ENCODE assay signal across 27 cellular contexts in the genomic region with DNA sequence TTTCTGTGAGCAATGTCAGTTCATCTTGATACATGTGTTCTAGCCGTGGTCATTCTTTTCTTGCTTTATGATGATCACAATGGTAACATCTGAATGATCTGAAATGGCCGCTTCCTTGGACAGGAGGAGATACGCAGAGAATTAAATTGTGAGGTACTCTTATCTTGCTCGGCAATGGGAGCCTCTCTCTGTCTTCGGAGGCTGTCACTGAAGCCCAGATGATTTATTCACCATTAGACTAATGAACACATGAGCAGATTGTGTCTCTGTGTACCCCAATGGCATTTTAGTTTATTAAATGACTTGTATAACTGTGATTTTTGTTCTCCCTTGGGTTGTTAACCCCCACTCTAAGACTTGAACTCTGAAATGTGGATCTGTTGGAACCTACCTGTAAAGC.
"Had no signal": no experiment of that assay in that cellular context is flagged by ENCODE, and none has a peak within 500 bp of the region (broad histone marks: within the 10 kb centered on the region; RNA-seq: fewer than 3 reads in every experiment).

No MANE protein-coding gene starts in this region.

- H3K4me1 ChIP-seq: Peyer's patch had no signal

- H3K27ac ChIP-seq: RWPE1 had no signal

- H3K4me3 Mint-ChIP-seq: activated CD4-positive, alpha-beta memory T cell treated with anti-CD3 and anti-CD28 coated beads, Interleukin-2, amount 10 ng/mL, durations not matched to agents 7 days and 5 days; activated naive CD4-positive, alpha-beta T cell treated with anti-CD3 and anti-CD28 coated beads for 36 hours; activated naive CD8-positive, alpha-beta T cell; activated T-helper 17 cell treated with anti-CD3 and anti-CD28 coated beads, Interleukin-2, amount 50 U/mL, for 72 hours; T-helper 17 cell had no signal

- H3K9me3 Mint-ChIP-seq: activated T-helper 17 cell treated with anti-CD3 and anti-CD28 coated beads, Interleukin-2, amount 50 U/mL, for 72 hours had no signal

- H3K27me3 ChIP-seq: Peyer's patch had no signal

- FAIRE-seq: astrocyte, TTC549 had no signal

- DNase-seq: activated CD4-positive, alpha-beta memory T cell treated with anti-CD3 and anti-CD28 coated beads, Interleukin-2, amount 10 ng/mL, durations not matched to agents 7 days and 5 days; activated CD4-positive, alpha-beta T cell treated with anti-CD3 and anti-CD28 coated beads, Interleukin-2, amount 50 U/mL, for 1 hour; activated CD4-positive, CD25-positive, alpha-beta regulatory T cell; activated gamma-delta T cell; activated naive CD4-positive, alpha-beta T cell treated with anti-CD3 and anti-CD28 coated beads for 36 hours; activated T-cell treated with anti-CD3 and anti-CD28 coated beads for 4 hours; activated T-cell treated with anti-CD3 and anti-CD28 coated beads, Interleukin-2, amount 50 U/mL, for 48 hours; amygdala; KG1; NCI-H1048; NCI-H146; NCI-H1930; NCI-H2171 treated with DMSO at 0.1 percent for 48 hours; NCI-H345; NCI-H510A; NCI-H526 treated with DMSO at 0.1 percent for 48 hours; NCI-H82; Right ventricle myocardium superior; T-helper 17 cell; T-helper 9 cell had no signal

- ATAC-seq: activated T-helper 17 cell treated with anti-CD3 and anti-CD28 coated beads, Interleukin-2, amount 50 U/mL, for 72 hours; T-helper 17 cell had no signal

- H3K27me3 Mint-ChIP-seq: activated CD4-positive, alpha-beta memory T cell treated with anti-CD3 and anti-CD28 coated beads, Interleukin-2, amount 10 ng/mL, durations not matched to agents 7 days and 5 days; activated naive CD8-positive, alpha-beta T cell; activated T-helper 17 cell treated with anti-CD3 and anti-CD28 coated beads, Interleukin-2, amount 50 U/mL, for 72 hours; brain; T-helper 17 cell had no signal

- H3K27ac Mint-ChIP-seq: activated CD4-positive, alpha-beta memory T cell treated with anti-CD3 and anti-CD28 coated beads, Interleukin-2, amount 10 ng/mL, durations not matched to agents 7 days and 5 days; activated naive CD4-positive, alpha-beta T cell treated with anti-CD3 and anti-CD28 coated beads for 36 hours; activated T-helper 17 cell treated with anti-CD3 and anti-CD28 coated beads, Interleukin-2, amount 50 U/mL, for 72 hours had no signal

- H3K9me3 ChIP-seq: Peyer's patch had no signal
